In genomic region chr4:26871611-26872010, GRCh38 we compare ENCODE assay signal across 16 cellular contexts. TPM values are rescaled to one million over a fixed set of nuclear protein-coding genes. Genes with fewer than 3 reads are reported as not detected.
A peak's percentile ranks its signal among the peaks of the same experiment; 100 is the strongest.
DNase-seq lines count a peak whose midpoint lies in the region; ATAC-seq, FAIRE-seq and TF ChIP-seq lines count a peak whose summit lies in the region.
"Had no signal": no experiment of that assay in that cellular context is flagged by ENCODE, and none has a peak within 500 bp of the region (broad histone marks: within the 10 kb centered on the region; RNA-seq: fewer than 3 reads in every experiment).

No MANE protein-coding gene starts in this region.

- H3K27me3 ChIP-seq in BE2C: no peaks in the 10 kb centered on the region
- H3K27me3 ChIP-seq in keratinocyte (ENCODE audit: control insufficient read depth, extremely low read depth, insufficient read depth, low read length): no peaks in the 10 kb centered on the region
- H3K27me3 ChIP-seq: esophagus muscularis mucosa had no signal

- no peaks in the 10 kb centered on the region for H4K20me1 ChIP-seq in keratinocyte (ENCODE audit: control insufficient read depth, extremely low read depth, insufficient read depth, low read length)

- H3K79me2 ChIP-seq in keratinocyte (ENCODE audit: control insufficient read depth, insufficient read depth, low read length): peaks cover 5% of the 10 kb centered on the region

- DNase-seq in BE2C: peak; percentile 43
- peak; percentile 42 for DNase-seq in H4 (ENCODE audit: low spot score)
- peak; percentile 77 for DNase-seq in amniotic epithelial cell (ENCODE audit: low read depth)
- DNase-seq in keratinocyte (ENCODE audit: low read depth, low spot score): no peak
- DNase-seq in stimulated activated CD4-positive, alpha-beta T cell treated with anti-CD3 and anti-CD28 coated beads, Interleukin-1b, Interleukin-23, amount 100 ng/mL, for 48 hours: no peak
- DNase-seq in SHP77 (lab: John Stamatoyannopoulos, UW): no peak
- DNase-seq in NCI-H146 treated with DMSO at 0.1 percent for 48 hours (lab: John Stamatoyannopoulos, UW; ENCODE audit: unreplicated experiment): no peak
- DNase-seq: activated CD4-positive, alpha-beta memory T cell treated with anti-CD3 and anti-CD28 coated beads for 36 hours; NCI-H2227 treated with DMSO at 0.1 percent for 48 hours; retina; stimulated activated CD4-positive, alpha-beta T cell treated with anti-CD3 and anti-CD28 coated beads, Interleukin-4, amount 100 ng/mL, for 24 hours; stimulated activated naive B cell treated with anti-CD40 and anti-IgM and Interleukin-4, amounts not matched to agents 10 μg/mL and 1 μg/mL and 100 μg/mL, for 72 hours; T1000 had no signal

- ATAC-seq in HG02870 (IDR thresholded peaks at IDR 0.05; ENCODE audit: unreplicated experiment): no peak
- ATAC-seq: stimulated activated naive B cell treated with anti-CD40 and anti-IgM and Interleukin-4, amounts not matched to agents 10 μg/mL and 1 μg/mL and 100 μg/mL, for 72 hours had no signal

- H3K4me3 ChIP-seq in BE2C (ENCODE audit: low read depth, low read length) (no peak overlapping the region), keratinocyte (ENCODE audit: control insufficient read depth in 2 of 3, extremely low read depth in 1 of 3, insufficient read depth in 2 of 3, low read depth in 1 of 3, low read length in 3 of 3) (no peak overlapping the region)
- H3K4me3 ChIP-seq: esophagus muscularis mucosa had no signal

- no peak for TF ChIP-seq CTCF in BE2C (IDR thresholded peaks at IDR 0.05; ENCODE audit: low read depth, low read length)
- TF ChIP-seq CTCF in keratinocyte (optimal IDR thresholded peaks at IDR 0.05 in 1 of 3, IDR thresholded peaks at IDR 0.05 in 1 of 3, conservative IDR thresholded peaks at IDR 0.05 in 1 of 3; ENCODE audit: extremely low read depth in 1 of 3, insufficient read depth in 2 of 3, low read length in 3 of 3): no peak

- dilution Hi-C loops in keratinocyte (cut with MboI; ENCODE audit: extremely low pct_ligation_motif_present, low sequenced_read_pairs): no loop called here

- no peak overlapping the region for H3K9ac ChIP-seq in keratinocyte (ENCODE audit: control insufficient read depth, extremely low read depth, insufficient read depth, low read length)

- H2AFZ ChIP-seq in keratinocyte (ENCODE audit: control insufficient read depth, low read length): no peak overlapping the region

- FAIRE-seq in keratinocyte (lab: Jason Lieb, UNC): peak; percentile 67
- FAIRE-seq: H54 had no signal

- H3K9me1 ChIP-seq in keratinocyte (ENCODE audit: control insufficient read depth, extremely low read depth, insufficient read depth, low read length): no peaks in the 10 kb centered on the region

- H3K36me3 ChIP-seq in BE2C: no peaks in the 10 kb centered on the region
- H3K36me3 ChIP-seq in keratinocyte (ENCODE audit: control insufficient read depth in 2 of 2, extremely low read depth in 1 of 2, insufficient read depth in 2 of 2, low read length in 2 of 2): no peaks in the 10 kb centered on the region
- H3K36me3 ChIP-seq: esophagus muscularis mucosa had no signal

- H3K4me1 ChIP-seq in BE2C (peaks cover 5% of the 10 kb centered on the region; the same call in 1 of the 2 replicates), keratinocyte (ENCODE audit: control insufficient read depth, extremely low read depth, insufficient read depth, low read length) (peaks cover 6% of the 10 kb centered on the region)

- peak overlapping the region; percentile 25 for H3K4me2 ChIP-seq in keratinocyte (ENCODE audit: control insufficient read depth, extremely low read depth, insufficient read depth, low read depth, low read length)

- H3K27ac ChIP-seq in keratinocyte (ENCODE audit: control insufficient read depth, insufficient read depth, low read length): no peak overlapping the region
- H3K27ac ChIP-seq: esophagus muscularis mucosa had no signal

- H3K9me3 ChIP-seq in BE2C (no peaks in the 10 kb centered on the region), keratinocyte (ENCODE audit: control insufficient read depth, low read depth, low read length) (no peaks in the 10 kb centered on the region)
- H3K9me3 ChIP-seq: esophagus muscularis mucosa had no signal

RNA-seq across cellular contexts. Expression of gene STIM2, which starts 11.0 kb away (rescaled TPM):
- polyA plus RNA-seq in BE2C (2012; ENCODE audit: insufficient read depth, insufficient read length, low read depth): 32.5 TPM
- 34.2 and 44.4 TPM in 2 replicates for total RNA-seq in H4 (2014; rRNA removed; shearing (Covaris generic))
- 17.3 to 23.1 TPM (median 20.7 TPM) in 3 replicates for polyA plus RNA-seq in keratinocyte
- polyA plus RNA-seq in keratinocyte (2011; ENCODE audit: low read depth): 17.9 TPM
- 5.5 and 6.1 TPM in 2 replicates for polyA plus RNA-seq in keratinocyte (2011; cell fraction: cytosol; rRNA removed)
- 51.1 and 51.2 TPM in 2 replicates for polyA plus RNA-seq in keratinocyte (2011; cell fraction: nucleus; rRNA removed)
- 10.5 and 13.2 TPM in 2 replicates for polyA plus RNA-seq in keratinocyte (2012; ENCODE audit: low replicate concordance)
- polyA minus RNA-seq in keratinocyte: 8.0 to 29.5 TPM (median 27.4 TPM) in 3 replicates
- polyA minus RNA-seq in keratinocyte (2011; cell fraction: cytosol; rRNA and poly(A)+ RNA removed): 7.5 TPM
- 23.7 and 35.9 TPM in 2 replicates for polyA minus RNA-seq in keratinocyte (2011; cell fraction: nucleus; rRNA and poly(A)+ RNA removed)

Comparison
In these comparisons a context has a peak if more than half of its experiments do, and no peak if none do; other contexts are left out.
1. DNase-seq: peak in BE2C (single experiment), H4 (single experiment) and amniotic epithelial cell (single experiment); none in keratinocyte (single experiment), stimulated activated CD4-positive, alpha-beta T cell treated with anti-CD3 and anti-CD28 coated beads, Interleukin-1b, Interleukin-23, amount 100 ng/mL, for 48 hours (single experiment), SHP77 (0 of 2) and NCI-H146 treated with DMSO at 0.1 percent for 48 hours (single experiment).